ENCODE assay signal across 8 cellular contexts in genomic region chr15:32614712-32615050, GRCh38. TPM values are rescaled to one million over a fixed set of nuclear protein-coding genes. Genes with fewer than 3 reads are reported as not detected.
DNase-seq lines count a peak whose midpoint lies in the region; ATAC-seq and TF ChIP-seq lines count a peak whose summit lies in the region.
"Not testable (repeated sequence)": the region's sequence is repeated elsewhere in the genome, so short reads cannot be mapped to it uniquely, and the experiment has no call there.

No MANE protein-coding gene starts in this region.

- H3K4me3 Mint-ChIP-seq in natural killer cell treated with Interleukin-12 subunit alpha and Interleukin-12 subunit beta and Interleukin-15 and Interleukin-18, amount 100 ng/mL, for 72 hours: peak overlapping the region; percentile 94

- TF ChIP-seq CTCF in brain microvascular endothelial cell (IDR thresholded peaks at IDR 0.05; ENCODE audit: low read depth, low read length, missing control alignments); heart right ventricle (IDR thresholded peaks at IDR 0.05); testis (IDR thresholded peaks at IDR 0.05): not testable (repeated sequence)

- H3K4me3 ChIP-seq in brain microvascular endothelial cell (ENCODE audit: low read depth, low read length) (peak overlapping the region; percentile 60), heart right ventricle (peak overlapping the region in 9 of 10 donors; percentile 40 to 65 (median 57)), testis (peak overlapping the region; percentile 55 to 64)

- ATAC-seq in GM18498 (IDR thresholded peaks at IDR 0.05; ENCODE audit: unreplicated experiment): peak; percentile 34
- ATAC-seq in GM21786 (IDR thresholded peaks at IDR 0.05; ENCODE audit: unreplicated experiment): peak; percentile 17
- ATAC-seq in HG03280 (IDR thresholded peaks at IDR 0.05; ENCODE audit: unreplicated experiment): peak; percentile 28
- ATAC-seq in SK-N-SH treated with all-trans-retinoic acid at 6 μM for 48 hours: peak; percentile 59
- peak; percentile 69 to 91 (median 84) for ATAC-seq in heart right ventricle
- ATAC-seq in natural killer cell treated with Interleukin-12 subunit alpha and Interleukin-12 subunit beta and Interleukin-15 and Interleukin-18, amount 100 ng/mL, for 72 hours: peak; percentile 21 to 48

- peaks cover 13 to 26% of the 10 kb centered on the region in 2 donors for H3K4me1 Mint-ChIP-seq in natural killer cell treated with Interleukin-12 subunit alpha and Interleukin-12 subunit beta and Interleukin-15 and Interleukin-18, amount 100 ng/mL, for 72 hours (ENCODE audit: low read depth in 2 of 2)

- not testable (repeated sequence) for H3K9me3 Mint-ChIP-seq in natural killer cell treated with Interleukin-12 subunit alpha and Interleukin-12 subunit beta and Interleukin-15 and Interleukin-18, amount 100 ng/mL, for 72 hours

- peaks cover 15% of the 10 kb centered on the region for H3K36me3 Mint-ChIP-seq in natural killer cell treated with Interleukin-12 subunit alpha and Interleukin-12 subunit beta and Interleukin-15 and Interleukin-18, amount 100 ng/mL, for 72 hours

- WGBS in heart right ventricle, 2 donors: 1% methylated on average over 11 of the region's 16 CpGs
- 0% methylated on average over 5 to 8 of the region's 16 CpGs for WGBS in testis, 2 donors

- not testable (repeated sequence) for DNase-seq in brain microvascular endothelial cell; natural killer cell treated with Interleukin-12 subunit alpha and Interleukin-12 subunit beta and Interleukin-15 and Interleukin-18, amount 100 ng/mL, for 72 hours (ENCODE audit: low spot score); testis
- DNase-seq in heart right ventricle: peak in 1 of 2 donors; percentile 50

- in situ Hi-C loops in brain microvascular endothelial cell (cut with HindIII; ENCODE audit: low pct_ligation_motif_present, low sequenced_read_pairs): not testable (repeated sequence)

- H3K27ac Mint-ChIP-seq in natural killer cell treated with Interleukin-12 subunit alpha and Interleukin-12 subunit beta and Interleukin-15 and Interleukin-18, amount 100 ng/mL, for 72 hours: peak overlapping the region; percentile 90 to 97

- H3K27ac ChIP-seq in brain microvascular endothelial cell (peak overlapping the region; percentile 73), heart right ventricle (peak overlapping the region; percentile 71 to 94 (median 84)), testis (peak overlapping the region; percentile 39 to 89)

- intact Hi-C loops in heart right ventricle (cut with DNase I); testis (cut with DNase I; ENCODE audit: low total_unique reads): not testable (repeated sequence)

- not testable (repeated sequence) for H3K27me3 Mint-ChIP-seq in natural killer cell treated with Interleukin-12 subunit alpha and Interleukin-12 subunit beta and Interleukin-15 and Interleukin-18, amount 100 ng/mL, for 72 hours

- TF ChIP-seq POLR2A in testis (IDR thresholded peaks at IDR 0.05): not testable (repeated sequence)

- peaks cover 0 to 11% (median 0%) of the 10 kb centered on the region in 9 donors for H3K4me1 ChIP-seq in heart right ventricle
- H3K4me1 ChIP-seq in testis: not testable (repeated sequence)

- not testable (repeated sequence) for H3K9me3 ChIP-seq in heart right ventricle, testis

- H3K36me3 ChIP-seq in brain microvascular endothelial cell (replicated peaks); heart right ventricle; testis (ENCODE audit: low read depth, missing control alignments): not testable (repeated sequence)

- not testable (repeated sequence) for H3K27me3 ChIP-seq in brain microvascular endothelial cell (replicated peaks); heart right ventricle; testis

RNA-seq across cellular contexts. Expression of gene ARHGAP11A, which starts 0.6 kb away (rescaled TPM):
- 10 to 100 TPM in 1 of 10 donors, 1 to 10 TPM in 8, under 1 TPM in 1; 0.64 to 10.6 (median 2.8) TPM for total RNA-seq in heart right ventricle
- polyA plus RNA-seq in heart right ventricle: 1 to 10 TPM in 1 of 2 donors, under 1 TPM in 1; 0.30 to 1.9 TPM
- total RNA-seq in natural killer cell treated with Interleukin-12 subunit alpha and Interleukin-12 subunit beta and Interleukin-15 and Interleukin-18, amount 100 ng/mL, for 72 hours: 100 to 1,000 TPM in 1 of 2 donors, 10 to 100 TPM in 1; 89.9 to 108 TPM
- 10 to 100 TPM in 1 of 2 donors, 1 to 10 TPM in 1; 9.8 to 12.6 TPM for total RNA-seq in testis
- polyA plus RNA-seq in testis (ENCODE audit: insufficient read depth, low read depth, low replicate concordance): 14.8 TPM

RNA-seq across cellular contexts. Expression of gene GOLGA8N, which starts 21.4 kb away (rescaled TPM):
- total RNA-seq in heart right ventricle (1 to 10 TPM; 4.2 to 9.8 (median 7.1) TPM), testis (10 to 100 TPM; 26.0 to 61.0 TPM)
- polyA plus RNA-seq in heart right ventricle (10 to 100 TPM in 1 of 2 donors, 1 to 10 TPM in 1; 1.9 to 30.2 TPM), testis (ENCODE audit: insufficient read depth, low read depth, low replicate concordance) (35.3 TPM)
- 100 to 1,000 TPM in 1 of 2 donors, 10 to 100 TPM in 1; 65.7 to 150 TPM for total RNA-seq in natural killer cell treated with Interleukin-12 subunit alpha and Interleukin-12 subunit beta and Interleukin-15 and Interleukin-18, amount 100 ng/mL, for 72 hours

RNA-seq across cellular contexts. Expression of gene SCG5, which starts 26.8 kb away (rescaled TPM):
- total RNA-seq in heart right ventricle (1 to 10 TPM in 1 of 10 donors, under 1 TPM in 4, not detected in 5; 0.23 to 1.1 (median 0.36) TPM), testis (10 to 100 TPM; 10.6 to 10.9 TPM)
- polyA plus RNA-seq in heart right ventricle (under 1 TPM in 1 of 2 donors, not detected in 1; 0.65 TPM), testis (ENCODE audit: insufficient read depth, low read depth, low replicate concordance) (38.3 TPM)
- 1 to 10 TPM in 1 of 2 donors, under 1 TPM in 1; 0.74 to 3.8 TPM for total RNA-seq in natural killer cell treated with Interleukin-12 subunit alpha and Interleukin-12 subunit beta and Interleukin-15 and Interleukin-18, amount 100 ng/mL, for 72 hours

Comparison
In these comparisons a context has a peak if more than half of its experiments do, and no peak if none do; other contexts are left out.
1. ATAC-seq: peak in every context shown above with its lines; median percentile 84 in heart right ventricle; 59 in SK-N-SH treated with all-trans-retinoic acid at 6 μM for 48 hours; 34 in natural killer cell treated with Interleukin-12 subunit alpha and Interleukin-12 subunit beta and Interleukin-15 and Interleukin-18, amount 100 ng/mL, for 72 hours; 34 in GM18498; 28 in HG03280; 17 in GM21786.
2. RNA of gene ARHGAP11A, which starts 0.6 kb away (total RNA-seq): 89.9 to 108 TPM in natural killer cell treated with Interleukin-12 subunit alpha and Interleukin-12 subunit beta and Interleukin-15 and Interleukin-18, amount 100 ng/mL, for 72 hours; 9.8 to 12.6 TPM in testis and 0.64 to 10.6 TPM in heart right ventricle; every median in the first group is over 4 times any median in the second.
3. Peak in every context shown above with its lines, with median percentiles within 50 percentile points of each other: H3K27ac ChIP-seq and H3K4me3 ChIP-seq.